In genomic region chr1:54464031-54464476, GRCh38 we compare ENCODE assay signal across 1 cellular context.
TF ChIP-seq lines count a peak whose summit lies in the region.

No MANE protein-coding gene starts in this region.

TF ChIP-seq in GM23338, 12 proteins besides CTCF, POLR2A, EP300 and RAD21 (continued from another document):
- TF ChIP-seq, protein P1, sequence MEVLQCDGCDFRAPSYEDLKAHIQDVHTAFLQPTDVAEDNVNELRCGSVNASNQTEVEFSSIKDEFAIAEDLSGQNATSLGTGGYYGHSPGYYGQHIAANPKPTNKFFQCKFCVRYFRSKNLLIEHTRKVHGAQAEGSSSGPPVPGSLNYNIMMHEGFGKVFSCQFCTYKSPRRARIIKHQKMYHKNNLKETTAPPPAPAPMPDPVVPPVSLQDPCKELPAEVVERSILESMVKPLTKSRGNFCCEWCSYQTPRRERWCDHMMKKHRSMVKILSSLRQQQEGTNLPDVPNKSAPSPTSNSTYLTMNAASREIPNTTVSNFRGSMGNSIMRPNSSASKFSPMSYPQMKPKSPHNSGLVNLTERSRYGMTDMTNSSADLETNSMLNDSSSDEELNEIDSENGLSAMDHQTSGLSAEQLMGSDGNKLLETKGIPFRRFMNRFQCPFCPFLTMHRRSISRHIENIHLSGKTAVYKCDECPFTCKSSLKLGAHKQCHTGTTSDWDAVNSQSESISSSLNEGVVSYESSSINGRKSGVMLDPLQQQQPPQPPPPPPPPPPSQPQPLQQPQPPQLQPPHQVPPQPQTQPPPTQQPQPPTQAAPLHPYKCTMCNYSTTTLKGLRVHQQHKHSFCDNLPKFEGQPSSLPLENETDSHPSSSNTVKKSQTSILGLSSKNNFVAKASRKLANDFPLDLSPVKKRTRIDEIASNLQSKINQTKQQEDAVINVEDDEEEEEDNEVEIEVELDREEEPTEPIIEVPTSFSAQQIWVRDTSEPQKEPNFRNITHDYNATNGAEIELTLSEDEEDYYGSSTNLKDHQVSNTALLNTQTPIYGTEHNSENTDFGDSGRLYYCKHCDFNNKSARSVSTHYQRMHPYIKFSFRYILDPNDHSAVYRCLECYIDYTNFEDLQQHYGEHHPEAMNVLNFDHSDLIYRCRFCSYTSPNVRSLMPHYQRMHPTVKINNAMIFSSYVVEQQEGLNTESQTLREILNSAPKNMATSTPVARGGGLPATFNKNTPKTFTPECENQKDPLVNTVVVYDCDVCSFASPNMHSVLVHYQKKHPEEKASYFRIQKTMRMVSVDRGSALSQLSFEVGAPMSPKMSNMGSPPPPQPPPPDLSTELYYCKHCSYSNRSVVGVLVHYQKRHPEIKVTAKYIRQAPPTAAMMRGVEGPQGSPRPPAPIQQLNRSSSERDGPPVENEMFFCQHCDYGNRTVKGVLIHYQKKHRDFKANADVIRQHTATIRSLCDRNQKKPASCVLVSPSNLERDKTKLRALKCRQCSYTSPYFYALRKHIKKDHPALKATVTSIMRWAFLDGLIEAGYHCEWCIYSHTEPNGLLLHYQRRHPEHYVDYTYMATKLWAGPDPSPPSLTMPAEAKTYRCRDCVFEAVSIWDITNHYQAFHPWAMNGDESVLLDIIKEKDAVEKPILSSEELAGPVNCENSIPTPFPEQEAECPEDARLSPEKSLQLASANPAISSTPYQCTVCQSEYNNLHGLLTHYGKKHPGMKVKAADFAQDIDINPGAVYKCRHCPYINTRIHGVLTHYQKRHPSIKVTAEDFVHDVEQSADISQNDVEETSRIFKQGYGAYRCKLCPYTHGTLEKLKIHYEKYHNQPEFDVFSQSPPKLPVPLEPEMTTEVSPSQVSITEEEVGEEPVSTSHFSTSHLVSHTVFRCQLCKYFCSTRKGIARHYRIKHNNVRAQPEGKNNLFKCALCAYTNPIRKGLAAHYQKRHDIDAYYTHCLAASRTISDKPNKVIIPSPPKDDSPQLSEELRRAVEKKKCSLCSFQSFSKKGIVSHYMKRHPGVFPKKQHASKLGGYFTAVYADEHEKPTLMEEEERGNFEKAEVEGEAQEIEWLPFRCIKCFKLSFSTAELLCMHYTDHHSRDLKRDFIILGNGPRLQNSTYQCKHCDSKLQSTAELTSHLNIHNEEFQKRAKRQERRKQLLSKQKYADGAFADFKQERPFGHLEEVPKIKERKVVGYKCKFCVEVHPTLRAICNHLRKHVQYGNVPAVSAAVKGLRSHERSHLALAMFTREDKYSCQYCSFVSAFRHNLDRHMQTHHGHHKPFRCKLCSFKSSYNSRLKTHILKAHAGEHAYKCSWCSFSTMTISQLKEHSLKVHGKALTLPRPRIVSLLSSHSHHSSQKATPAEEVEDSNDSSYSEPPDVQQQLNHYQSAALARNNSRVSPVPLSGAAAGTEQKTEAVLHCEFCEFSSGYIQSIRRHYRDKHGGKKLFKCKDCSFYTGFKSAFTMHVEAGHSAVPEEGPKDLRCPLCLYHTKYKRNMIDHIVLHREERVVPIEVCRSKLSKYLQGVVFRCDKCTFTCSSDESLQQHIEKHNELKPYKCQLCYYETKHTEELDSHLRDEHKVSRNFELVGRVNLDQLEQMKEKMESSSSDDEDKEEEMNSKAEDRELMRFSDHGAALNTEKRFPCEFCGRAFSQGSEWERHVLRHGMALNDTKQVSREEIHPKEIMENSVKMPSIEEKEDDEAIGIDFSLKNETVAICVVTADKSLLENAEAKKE (CRISPR knock-in tag; IDR thresholded peaks at IDR 0.05): no peak
- TF ChIP-seq ZNF114 (CRISPR knock-in tag; IDR thresholded peaks at IDR 0.05) (no peak), JUNB (IDR thresholded peaks at IDR 0.05; ENCODE audit: unreplicated experiment) (no peak)
